Comparison of ENCODE assay signal across 1 cellular context in the genomic region with DNA sequence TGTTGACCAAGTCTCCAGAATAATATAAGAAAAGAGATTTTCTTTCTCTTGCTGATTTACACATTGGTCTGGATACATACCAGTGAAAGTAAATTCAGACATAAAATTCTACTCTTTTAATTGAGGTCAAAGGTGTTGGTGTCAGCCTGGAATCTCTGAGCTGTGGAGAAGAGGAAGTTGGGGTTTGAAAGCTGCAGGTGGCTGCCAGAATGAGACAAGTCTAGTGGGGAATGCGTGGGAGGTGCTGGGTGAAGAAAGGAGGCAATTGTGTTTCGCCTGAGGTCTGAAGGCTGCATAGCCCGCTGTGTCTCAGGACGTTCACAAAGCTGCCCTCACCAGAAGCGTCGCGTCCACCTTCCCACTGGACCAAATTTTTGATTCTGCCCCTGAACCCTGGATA.
A peak's percentile ranks its signal among the peaks of the same experiment; 100 is the strongest.
TF ChIP-seq lines count a peak whose summit lies in the region.

No MANE protein-coding gene starts in this region.

TF ChIP-seq in GM12878, 131 proteins besides CTCF, POLR2A, EP300 and RAD21 (continued from another document and continues in another):
- TF ChIP-seq, protein P1, sequence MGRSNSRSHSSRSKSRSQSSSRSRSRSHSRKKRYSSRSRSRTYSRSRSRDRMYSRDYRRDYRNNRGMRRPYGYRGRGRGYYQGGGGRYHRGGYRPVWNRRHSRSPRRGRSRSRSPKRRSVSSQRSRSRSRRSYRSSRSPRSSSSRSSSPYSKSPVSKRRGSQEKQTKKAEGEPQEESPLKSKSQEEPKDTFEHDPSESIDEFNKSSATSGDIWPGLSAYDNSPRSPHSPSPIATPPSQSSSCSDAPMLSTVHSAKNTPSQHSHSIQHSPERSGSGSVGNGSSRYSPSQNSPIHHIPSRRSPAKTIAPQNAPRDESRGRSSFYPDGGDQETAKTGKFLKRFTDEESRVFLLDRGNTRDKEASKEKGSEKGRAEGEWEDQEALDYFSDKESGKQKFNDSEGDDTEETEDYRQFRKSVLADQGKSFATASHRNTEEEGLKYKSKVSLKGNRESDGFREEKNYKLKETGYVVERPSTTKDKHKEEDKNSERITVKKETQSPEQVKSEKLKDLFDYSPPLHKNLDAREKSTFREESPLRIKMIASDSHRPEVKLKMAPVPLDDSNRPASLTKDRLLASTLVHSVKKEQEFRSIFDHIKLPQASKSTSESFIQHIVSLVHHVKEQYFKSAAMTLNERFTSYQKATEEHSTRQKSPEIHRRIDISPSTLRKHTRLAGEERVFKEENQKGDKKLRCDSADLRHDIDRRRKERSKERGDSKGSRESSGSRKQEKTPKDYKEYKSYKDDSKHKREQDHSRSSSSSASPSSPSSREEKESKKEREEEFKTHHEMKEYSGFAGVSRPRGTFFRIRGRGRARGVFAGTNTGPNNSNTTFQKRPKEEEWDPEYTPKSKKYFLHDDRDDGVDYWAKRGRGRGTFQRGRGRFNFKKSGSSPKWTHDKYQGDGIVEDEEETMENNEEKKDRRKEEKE (IDR thresholded peaks at IDR 0.05): no peak
- TF ChIP-seq ASH2L (IDR thresholded peaks at IDR 0.05; ENCODE audit: borderline replicate concordance, low read depth) (no peak), CEBPZ (IDR thresholded peaks at IDR 0.05; ENCODE audit: low read depth, low read length) (no peak), BCL3 (IDR thresholded peaks at IDR 0.05; ENCODE audit: borderline replicate concordance, insufficient read depth, low read depth, low read length, poor library complexity, severe bottlenecking) (no peak), SREBF2 (IDR thresholded peaks at IDR 0.05; ENCODE audit: low read length) (no peak), RCOR1 (conservative IDR thresholded peaks at IDR 0.05; ENCODE audit: low read depth, low read length) (no peak), SRF (IDR thresholded peaks at IDR 0.05; ENCODE audit: low read depth in 2 of 2, low read length in 2 of 2) (no peak), BCL11A (IDR thresholded peaks at IDR 0.05; ENCODE audit: low read depth, low read length) (peak; percentile 92), SMARCA5 (IDR thresholded peaks at IDR 0.05) (no peak; the same call in 1 of the 2 replicates), JUNB (IDR thresholded peaks at IDR 0.05) (peak; percentile 13; the same call in 1 of the 2 replicates), EED (IDR thresholded peaks at IDR 0.05; ENCODE audit: low read depth) (peak; percentile 86), ETV6 (conservative IDR thresholded peaks at IDR 0.05 in 1 of 2, IDR thresholded peaks at IDR 0.05 in 1 of 2; ENCODE audit: borderline replicate concordance in 1 of 2, low read depth in 1 of 2) (peak in 1 of 2 experiments; percentile 37; a peak in 1 of 4 replicates), SP1 (IDR thresholded peaks at IDR 0.05; ENCODE audit: low read depth, low read length) (peak; percentile 33), SMAD5 (IDR thresholded peaks at IDR 0.05; ENCODE audit: low read depth) (no peak), CBX5 (IDR thresholded peaks at IDR 0.05; ENCODE audit: low read depth) (peak; percentile 40), IKZF1 (conservative IDR thresholded peaks at IDR 0.05) (peak; percentile 98), RAD51 (IDR thresholded peaks at IDR 0.05) (no peak; the same call in 1 of the 2 replicates), HCFC1 (IDR thresholded peaks at IDR 0.05; ENCODE audit: low read length) (no peak), GABPA (IDR thresholded peaks at IDR 0.05; ENCODE audit: low read depth) (no peak), ATF2 (IDR thresholded peaks at IDR 0.05; ENCODE audit: low read length) (peak; percentile 51), GATAD2B (conservative IDR thresholded peaks at IDR 0.05; ENCODE audit: low read depth) (peak; percentile 82), EGR1 (IDR thresholded peaks at IDR 0.05; ENCODE audit: borderline replicate concordance in 1 of 2, low read depth in 2 of 2, low read length in 2 of 2) (peak; percentile 43 to 97), MEF2A (IDR thresholded peaks at IDR 0.05; ENCODE audit: insufficient read depth, low read depth, low read length) (peak; percentile 84), BRCA1 (IDR thresholded peaks at IDR 0.05; ENCODE audit: low read depth, low read length) (no peak), REST (IDR thresholded peaks at IDR 0.05; ENCODE audit: low read depth, low read length) (no peak), ESRRA (IDR thresholded peaks at IDR 0.05; ENCODE audit: low read length) (no peak), HDGF (IDR thresholded peaks at IDR 0.05) (no peak), MAX (IDR thresholded peaks at IDR 0.05; ENCODE audit: low read depth, low read length) (no peak), BHLHE40 (IDR thresholded peaks at IDR 0.05; ENCODE audit: borderline replicate concordance in 1 of 2, low read depth in 2 of 2, low read length in 1 of 2) (peak; percentile 42 to 58; a peak in 2 of 4 replicates), MTA2 (IDR thresholded peaks at IDR 0.05; ENCODE audit: low read depth) (peak; percentile 97), MXI1 (IDR thresholded peaks at IDR 0.05; ENCODE audit: low read depth, low read length) (no peak), NR2C1 (IDR thresholded peaks at IDR 0.05) (peak; percentile 70), BMI1 (IDR thresholded peaks at IDR 0.05; ENCODE audit: borderline replicate concordance) (peak; percentile 83), ATF7 (IDR thresholded peaks at IDR 0.05; ENCODE audit: low read depth) (peak; percentile 86), KDM1A (IDR thresholded peaks at IDR 0.05; ENCODE audit: borderline replicate concordance) (no peak), STAT3 (IDR thresholded peaks at IDR 0.05; ENCODE audit: low read depth, low read length) (no peak), PML (IDR thresholded peaks at IDR 0.05; ENCODE audit: low read length) (no peak; the same call in 1 of the 2 replicates), MYB (IDR thresholded peaks at IDR 0.05; ENCODE audit: borderline replicate concordance, low read depth, low read length) (no peak), CHD1 (IDR thresholded peaks at IDR 0.05; ENCODE audit: low read depth, low read length) (no peak)
- TF ChIP-seq, protein P2, sequence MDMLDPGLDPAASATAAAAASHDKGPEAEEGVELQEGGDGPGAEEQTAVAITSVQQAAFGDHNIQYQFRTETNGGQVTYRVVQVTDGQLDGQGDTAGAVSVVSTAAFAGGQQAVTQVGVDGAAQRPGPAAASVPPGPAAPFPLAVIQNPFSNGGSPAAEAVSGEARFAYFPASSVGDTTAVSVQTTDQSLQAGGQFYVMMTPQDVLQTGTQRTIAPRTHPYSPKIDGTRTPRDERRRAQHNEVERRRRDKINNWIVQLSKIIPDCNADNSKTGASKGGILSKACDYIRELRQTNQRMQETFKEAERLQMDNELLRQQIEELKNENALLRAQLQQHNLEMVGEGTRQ (IDR thresholded peaks at IDR 0.05; ENCODE audit: borderline replicate concordance, low read depth, low read length): no peak
- TF ChIP-seq, protein P3, sequence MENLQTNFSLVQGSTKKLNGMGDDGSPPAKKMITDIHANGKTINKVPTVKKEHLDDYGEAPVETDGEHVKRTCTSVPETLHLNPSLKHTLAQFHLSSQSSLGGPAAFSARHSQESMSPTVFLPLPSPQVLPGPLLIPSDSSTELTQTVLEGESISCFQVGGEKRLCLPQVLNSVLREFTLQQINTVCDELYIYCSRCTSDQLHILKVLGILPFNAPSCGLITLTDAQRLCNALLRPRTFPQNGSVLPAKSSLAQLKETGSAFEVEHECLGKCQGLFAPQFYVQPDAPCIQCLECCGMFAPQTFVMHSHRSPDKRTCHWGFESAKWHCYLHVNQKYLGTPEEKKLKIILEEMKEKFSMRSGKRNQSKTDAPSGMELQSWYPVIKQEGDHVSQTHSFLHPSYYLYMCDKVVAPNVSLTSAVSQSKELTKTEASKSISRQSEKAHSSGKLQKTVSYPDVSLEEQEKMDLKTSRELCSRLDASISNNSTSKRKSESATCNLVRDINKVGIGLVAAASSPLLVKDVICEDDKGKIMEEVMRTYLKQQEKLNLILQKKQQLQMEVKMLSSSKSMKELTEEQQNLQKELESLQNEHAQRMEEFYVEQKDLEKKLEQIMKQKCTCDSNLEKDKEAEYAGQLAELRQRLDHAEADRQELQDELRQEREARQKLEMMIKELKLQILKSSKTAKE (IDR thresholded peaks at IDR 0.05; ENCODE audit: low read depth, poor library complexity, severe bottlenecking): peak; percentile 93
- TF ChIP-seq, protein P4, sequence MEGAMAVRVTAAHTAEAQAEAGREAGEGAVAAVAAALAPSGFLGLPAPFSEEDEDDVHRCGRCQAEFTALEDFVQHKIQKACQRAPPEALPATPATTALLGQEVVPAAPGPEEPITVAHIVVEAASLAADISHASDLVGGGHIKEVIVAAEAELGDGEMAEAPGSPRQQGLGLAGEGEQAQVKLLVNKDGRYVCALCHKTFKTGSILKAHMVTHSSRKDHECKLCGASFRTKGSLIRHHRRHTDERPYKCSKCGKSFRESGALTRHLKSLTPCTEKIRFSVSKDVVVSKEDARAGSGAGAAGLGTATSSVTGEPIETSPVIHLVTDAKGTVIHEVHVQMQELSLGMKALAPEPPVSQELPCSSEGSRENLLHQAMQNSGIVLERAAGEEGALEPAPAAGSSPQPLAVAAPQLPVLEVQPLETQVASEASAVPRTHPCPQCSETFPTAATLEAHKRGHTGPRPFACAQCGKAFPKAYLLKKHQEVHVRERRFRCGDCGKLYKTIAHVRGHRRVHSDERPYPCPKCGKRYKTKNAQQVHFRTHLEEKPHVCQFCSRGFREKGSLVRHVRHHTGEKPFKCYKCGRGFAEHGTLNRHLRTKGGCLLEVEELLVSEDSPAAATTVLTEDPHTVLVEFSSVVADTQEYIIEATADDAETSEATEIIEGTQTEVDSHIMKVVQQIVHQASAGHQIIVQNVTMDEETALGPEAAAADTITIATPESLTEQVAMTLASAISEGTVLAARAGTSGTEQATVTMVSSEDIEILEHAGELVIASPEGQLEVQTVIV (IDR thresholded peaks at IDR 0.05; ENCODE audit: borderline replicate concordance, partially characterized antibody): no peak
